Comparison of ENCODE assay signal across 10 cellular contexts in genomic region chr11:35141034-35141433, GRCh38. TPM values are rescaled to one million over a fixed set of nuclear protein-coding genes. Genes with fewer than 3 reads are reported as not detected.
A peak's percentile ranks its signal among the peaks of the same experiment; 100 is the strongest.
DNase-seq lines count a peak whose midpoint lies in the region; ATAC-seq and TF ChIP-seq lines count a peak whose summit lies in the region.
"Had no signal": no experiment of that assay in that cellular context is flagged by ENCODE, and none has a peak within 500 bp of the region (broad histone marks: within the 10 kb centered on the region; RNA-seq: fewer than 3 reads in every experiment).

No MANE protein-coding gene starts in this region.

- no peak for TF ChIP-seq CTCF in heart right ventricle (IDR thresholded peaks at IDR 0.05)
- no peak for TF ChIP-seq CTCF in lung (IDR thresholded peaks at IDR 0.05; ENCODE audit: control extremely low read depth, extremely low read depth)
- no peak for TF ChIP-seq CTCF in upper lobe of right lung (IDR thresholded peaks at IDR 0.05)

- H3K36me3 ChIP-seq in heart right ventricle (peaks cover 0 to 31% (median 0%) of the 10 kb centered on the region in 9 donors), adipocyte (ENCODE audit: control insufficient read depth, insufficient read depth, low read length, severe bottlenecking) (no peaks in the 10 kb centered on the region), lung (ENCODE audit: control insufficient read depth in 2 of 2, insufficient read depth in 2 of 2, low read length in 2 of 2) (no peaks in the 10 kb centered on the region), upper lobe of right lung (no peaks in the 10 kb centered on the region)

- peaks cover 0 to 71% (median 13%) of the 10 kb centered on the region in 9 donors for H3K4me1 ChIP-seq in heart right ventricle
- peaks cover 50% of the 10 kb centered on the region for H3K4me1 ChIP-seq in adipocyte (ENCODE audit: control insufficient read depth, insufficient read depth, low read length)
- peaks cover 0 to 23% of the 10 kb centered on the region in 2 donors for H3K4me1 ChIP-seq in lung (ENCODE audit: control insufficient read depth in 2 of 2, insufficient read depth in 2 of 2, low read length in 2 of 2)
- H3K4me1 ChIP-seq in upper lobe of right lung, result peaks cover 48% of the 10 kb centered on the region

- peak overlapping the region; percentile 96 for H3K9ac ChIP-seq in adipocyte (ENCODE audit: low read length)

- ATAC-seq in heart right ventricle (no peak), Right ventricle myocardium superior (ENCODE audit: poor library complexity) (no peak), lung (ENCODE audit: insufficient read depth, low FRiP score) (no peak), upper lobe of right lung (no peak)

- 51 to 66% methylated on average over 2 of the region's 2 CpGs for WGBS in heart right ventricle, 2 donors
- 24 to 35% methylated on average over 2 of the region's 2 CpGs for WGBS in lung, 2 donors

- H3K27ac ChIP-seq in heart right ventricle (peak overlapping the region in 7 of 10 donors; percentile 4 to 98 (median 43)), lung (ENCODE audit: low read depth in 1 of 2, low read length in 1 of 2) (peak overlapping the region in 1 of 2 donors; percentile 83), upper lobe of right lung (peak overlapping the region; percentile 93)

- DNase-seq in heart right ventricle, result no peak
- DNase-seq in Right ventricle myocardium superior, result no peak
- peak; percentile 42 for DNase-seq in adipocyte (ENCODE audit: low read depth)
- DNase-seq in lung (ENCODE audit: low spot score), result no peak
- DNase-seq in upper lobe of right lung, result no peak
- DNase-seq in EL, result no peak
- DNase-seq in NK-92 treated with Interleukin-12 subunit alpha and Interleukin-12 subunit beta, amount 100 ng/mL, for 24 hours (lab: John Stamatoyannopoulos, UW), result no peak
- DNase-seq in stimulated activated CD4-positive, alpha-beta T cell treated with anti-CD3 and anti-CD28 coated beads, Interleukin-4, amount 100 ng/mL, for 24 hours, result no peak
- DNase-seq: activated CD4-positive, alpha-beta T cell treated with anti-CD3 and anti-CD28 coated beads for 4 hours; NCI-H1105 treated with DMSO at 0.1 percent for 48 hours had no signal

- intact Hi-C loops in heart right ventricle (cut with DNase I) (no loop called here), Right ventricle myocardium superior (cut with DNase I) (no loop called here), upper lobe of right lung (cut with DNase I) (no loop called here)

- no peaks in the 10 kb centered on the region for H3K27me3 ChIP-seq in heart right ventricle
- no peaks in the 10 kb centered on the region for H3K27me3 ChIP-seq in adipocyte (replicated peaks; ENCODE audit: control insufficient read depth, insufficient read depth, low read length)
- no peaks in the 10 kb centered on the region for H3K27me3 ChIP-seq in lung (ENCODE audit: control insufficient read depth, insufficient read depth)
- H3K27me3 ChIP-seq in upper lobe of right lung, result no peaks in the 10 kb centered on the region

- H3K4me3 ChIP-seq in heart right ventricle, result peak overlapping the region in 8 of 10 donors; percentile 54 to 94 (median 78)
- peak overlapping the region; percentile 92 for H3K4me3 ChIP-seq in adipocyte (ENCODE audit: low read length)
- H3K4me3 ChIP-seq in lung, result peak overlapping the region; percentile 24
- peak overlapping the region; percentile 74 for H3K4me3 ChIP-seq in upper lobe of right lung

- H3K9me3 ChIP-seq in heart right ventricle (no peaks in the 10 kb centered on the region), adipocyte (ENCODE audit: control insufficient read depth, low read length) (no peaks in the 10 kb centered on the region), lung (ENCODE audit: control insufficient read depth in 2 of 2, insufficient read depth in 1 of 2, low read length in 1 of 2) (no peaks in the 10 kb centered on the region), upper lobe of right lung (no peaks in the 10 kb centered on the region)

RNA-seq across cellular contexts. Expression of gene CD44, which starts 2.1 kb away (rescaled TPM):
- 100 to 1,000 TPM in 1 of 10 donors, 10 to 100 TPM in 9; 18.9 to 104 (median 27.1) TPM for total RNA-seq in heart right ventricle
- polyA plus RNA-seq in heart right ventricle, result 10 to 100 TPM in 1 of 2 donors, 1 to 10 TPM in 1; 7.0 to 18.8 TPM
- 15.4 TPM for total RNA-seq in Right ventricle myocardium superior
- 100 to 1,000 TPM; 533 to 556 TPM for total RNA-seq in lung
- 100 to 1,000 TPM; 115 to 636 TPM for polyA plus RNA-seq in lung
- total RNA-seq in upper lobe of right lung, result 548 TPM

Comparison
In these comparisons a context has a peak if more than half of its experiments do, and no peak if none do; other contexts are left out.
1. H3K4me3 ChIP-seq: peak in every context shown above with its lines; median percentile 92 in adipocyte; 78 in heart right ventricle; 74 in upper lobe of right lung; 24 in lung.